Comparison of ENCODE assay signal across 15 cellular contexts in the genomic region with DNA sequence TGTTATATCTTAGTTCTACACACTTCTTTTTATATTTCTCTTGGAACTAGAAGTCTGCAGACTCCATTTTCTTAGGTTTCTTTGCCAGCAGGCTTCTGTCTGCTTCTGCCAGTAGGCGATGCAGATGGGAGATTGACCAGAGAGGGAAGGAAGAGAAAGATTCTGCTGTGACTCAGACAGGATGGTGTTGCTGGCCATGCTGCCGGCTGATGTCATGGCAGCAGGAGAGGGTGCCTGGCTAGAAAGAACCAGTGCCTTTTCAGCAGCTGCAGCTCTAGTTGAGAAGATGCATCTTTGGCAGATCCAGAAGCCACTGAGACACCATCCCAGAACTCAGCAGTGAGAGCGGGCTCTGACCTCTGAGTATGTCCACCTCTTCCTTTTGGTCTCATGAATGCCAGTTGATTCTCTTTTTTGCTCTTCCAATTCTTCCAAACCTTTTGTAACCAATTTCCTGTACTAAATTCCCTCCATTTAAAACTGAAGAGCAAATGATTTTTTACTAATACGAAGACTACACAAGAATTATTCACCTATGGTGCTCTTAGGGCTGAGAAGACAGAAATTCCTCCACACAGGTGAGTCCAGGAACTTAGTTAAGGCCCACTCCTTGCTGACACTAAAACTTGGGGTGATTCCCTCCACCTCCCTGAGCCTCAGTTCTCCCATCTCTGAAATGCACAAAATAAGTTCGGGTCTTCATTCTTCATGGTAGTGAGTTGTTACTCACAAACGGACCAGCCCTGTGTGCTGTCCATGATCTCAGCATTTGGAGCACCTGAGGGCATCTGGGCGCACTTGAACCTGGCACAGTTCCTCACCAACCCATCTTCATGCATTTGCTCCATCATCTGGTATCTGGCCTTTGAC.
"Had no signal": no experiment of that assay in that cellular context is flagged by ENCODE, and none has a peak within 500 bp of the region (broad histone marks: within the 10 kb centered on the region; RNA-seq: fewer than 3 reads in every experiment).

No MANE protein-coding gene starts in this region.

- H3K4me3 ChIP-seq: prostate gland, thoracic aorta had no signal

- H3K4me3 Mint-ChIP-seq: activated CD4-positive, alpha-beta memory T cell treated with anti-CD3 and anti-CD28 coated beads for 36 hours; activated T-cell treated with anti-CD3 and anti-CD28 coated beads, Interleukin-2, amount 50 U/mL, for 72 hours; natural killer cell treated with Interleukin-12 subunit alpha and Interleukin-12 subunit beta and Interleukin-15 and Interleukin-18, amount 100 ng/mL, for 72 hours; stimulated activated naive CD8-positive, alpha-beta T cell treated with anti-CD3 and anti-CD28 coated beads, Interleukin-15, Interleukin-2, amounts not matched to agents 100 ng/mL and 50 ng/mL, for 24 hours had no signal

- H3K27ac ChIP-seq: prostate gland, thoracic aorta had no signal

- H3K36me3 Mint-ChIP-seq: activated CD4-positive, alpha-beta memory T cell treated with anti-CD3 and anti-CD28 coated beads for 36 hours; natural killer cell treated with Interleukin-12 subunit alpha and Interleukin-12 subunit beta and Interleukin-15 and Interleukin-18, amount 100 ng/mL, for 72 hours had no signal

- H3K36me3 ChIP-seq: prostate gland, thoracic aorta had no signal

- H3K9me3 ChIP-seq: prostate gland, thoracic aorta had no signal

- ATAC-seq: left cardiac atrium, sciatic nerve had no signal

- H3K27me3 Mint-ChIP-seq: activated CD4-positive, alpha-beta memory T cell treated with anti-CD3 and anti-CD28 coated beads for 36 hours; natural killer cell treated with Interleukin-12 subunit alpha and Interleukin-12 subunit beta and Interleukin-15 and Interleukin-18, amount 100 ng/mL, for 72 hours had no signal

- H3K27ac Mint-ChIP-seq: activated CD4-positive, alpha-beta memory T cell treated with anti-CD3 and anti-CD28 coated beads for 36 hours; activated T-cell treated with anti-CD3 and anti-CD28 coated beads, Interleukin-2, amount 50 U/mL, for 72 hours; natural killer cell treated with Interleukin-12 subunit alpha and Interleukin-12 subunit beta and Interleukin-15 and Interleukin-18, amount 100 ng/mL, for 72 hours; stimulated activated naive CD8-positive, alpha-beta T cell treated with anti-CD3 and anti-CD28 coated beads, Interleukin-15, Interleukin-2, amounts not matched to agents 100 ng/mL and 50 ng/mL, for 24 hours had no signal

- H3K9me3 Mint-ChIP-seq: activated CD4-positive, alpha-beta memory T cell treated with anti-CD3 and anti-CD28 coated beads for 36 hours; activated T-cell treated with anti-CD3 and anti-CD28 coated beads, Interleukin-2, amount 50 U/mL, for 72 hours; stimulated activated naive CD8-positive, alpha-beta T cell treated with anti-CD3 and anti-CD28 coated beads, Interleukin-15, Interleukin-2, amounts not matched to agents 100 ng/mL and 50 ng/mL, for 24 hours had no signal

- DNase-seq: activated CD4-positive, alpha-beta memory T cell treated with anti-CD3 and anti-CD28 coated beads for 36 hours; activated CD4-positive, CD25-positive, alpha-beta regulatory T cell treated with anti-CD3 and anti-CD28 coated beads, Interleukin-2, amount 50 U/mL, for 72 hours; activated T-cell treated with anti-CD3 and anti-CD28 coated beads, Interleukin-2, amount 50 U/mL, for 72 hours; caudate nucleus; cortex of kidney; effector memory CD4-positive, alpha-beta T cell; hippocampal formation; left cardiac atrium; nucleus accumbens; stimulated activated CD4-positive, alpha-beta T cell treated with anti-CD3 and anti-CD28 coated beads, Interleukin-2, amount 100 ng/mL, for 24 hours had no signal

- H3K4me1 ChIP-seq: prostate gland had no signal
